In the genomic region with DNA sequence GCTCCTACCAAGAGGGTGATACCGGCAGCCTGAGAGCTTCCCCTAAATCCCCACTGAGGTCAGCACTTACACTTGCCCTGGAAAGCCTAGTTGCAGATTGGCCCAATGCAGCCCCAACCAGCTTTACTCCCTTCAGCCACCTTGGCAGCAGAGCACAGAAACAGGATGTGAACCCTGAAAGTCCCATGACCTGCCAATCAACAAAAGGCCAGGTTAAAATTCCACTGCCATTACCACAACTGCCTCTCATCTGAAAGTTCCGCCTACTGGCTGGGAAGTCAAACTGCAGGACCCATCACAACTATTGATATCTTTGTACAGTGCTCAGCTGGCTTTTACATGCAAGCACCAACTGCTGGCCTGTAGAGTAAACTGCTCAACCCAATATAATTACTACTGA, we compare ENCODE assay signal across 24 cellular contexts.
DNase-seq lines count a peak whose midpoint lies in the region; ATAC-seq and TF ChIP-seq lines count a peak whose summit lies in the region.
"Had no signal": no experiment of that assay in that cellular context is flagged by ENCODE, and none has a peak within 500 bp of the region (broad histone marks: within the 10 kb centered on the region; RNA-seq: fewer than 3 reads in every experiment).

No MANE protein-coding gene starts in this region.

- H3K27ac ChIP-seq in PC-9: no peak overlapping the region
- no peak overlapping the region for H3K27ac ChIP-seq in mammary epithelial cell (ENCODE audit: insufficient read depth, low read depth, low read length)
- H3K27ac ChIP-seq: adrenal gland, heart right ventricle, lower lobe of right lung, neutrophil, stomach had no signal

- no peaks in the 10 kb centered on the region for H3F3A ChIP-seq in PC-9 (ENCODE audit: insufficient read depth, low read depth)

- H3K9ac ChIP-seq in mammary epithelial cell (ENCODE audit: insufficient read depth, low read length): no peak overlapping the region

- H3K4me2 ChIP-seq in PC-9 (no peak overlapping the region), mammary epithelial cell (ENCODE audit: insufficient read depth, low read depth, low read length) (no peak overlapping the region)

- H3K79me2 ChIP-seq in PC-9 (ENCODE audit: low read depth): no peaks in the 10 kb centered on the region
- H3K79me2 ChIP-seq in mammary epithelial cell (ENCODE audit: insufficient read depth, low read length): no peaks in the 10 kb centered on the region

- no TSS peak for BruUV-seq in PC-9 (replicated peaks; lab: Mats Ljungman, UMichigan)
- BruUV-seq in mammary epithelial cell (replicated peaks; lab: Mats Ljungman, UMichigan): no TSS peak

- DNase-seq in PC-9: no peak
- DNase-seq in activated CD8-positive, alpha-beta memory T cell treated with anti-CD3 and anti-CD28 coated beads, Interleukin-2, amount 10 ng/mL, durations not matched to agents 7 days and 5 days: no peak
- DNase-seq in chondrocyte (ENCODE audit: low spot score): no peak
- DNase-seq in mammary epithelial cell: no peak
- DNase-seq in AML-193 (lab: John Stamatoyannopoulos, UW): no peak
- DNase-seq: activated CD4-positive, alpha-beta memory T cell treated with anti-CD3 and anti-CD28 coated beads, Interleukin-2, amount 10 ng/mL, durations not matched to agents 7 days and 5 days; activated gamma-delta T cell treated with Interleukin-2 at 50 U/mL for 16 hours; adrenal gland; dermis blood vessel endothelial cell; DMS79 treated with DMSO at 0.1 percent for 48 hours; heart right ventricle; HFFc6; islet precursor cell; lower lobe of right lung; NCI-H1417 treated with DMSO at 0.1 percent for 48 hours; NCI-H524; stimulated activated CD4-positive, alpha-beta T cell treated with anti-CD3 and anti-CD28 coated beads, Interleukin-4, amount 100 ng/mL, for 24 hours; stomach had no signal

- H4K20me1 ChIP-seq in PC-9 (ENCODE audit: insufficient read depth): no peaks in the 10 kb centered on the region
- no peaks in the 10 kb centered on the region for H4K20me1 ChIP-seq in mammary epithelial cell (ENCODE audit: insufficient read depth, low read length)

- H3K36me3 Mint-ChIP-seq in stimulated activated memory B cell treated with anti-CD40 and anti-IgM and Interleukin-4, amounts not matched to agents 10 μg/mL and 1 μg/mL and 100 μg/mL, for 72 hours: peaks cover 6% of the 10 kb centered on the region
- no peaks in the 10 kb centered on the region for H3K36me3 Mint-ChIP-seq in activated CD8-positive, alpha-beta memory T cell treated with anti-CD3 and anti-CD28 coated beads, Interleukin-2, amount 10 ng/mL, durations not matched to agents 7 days and 5 days
- H3K36me3 Mint-ChIP-seq in chondrocyte (ENCODE audit: low read depth): peaks cover 9% of the 10 kb centered on the region
- H3K36me3 Mint-ChIP-seq: type B pancreatic cell had no signal

- H3K27me3 ChIP-seq in PC-9 (ENCODE audit: insufficient read depth, low read depth): no peaks in the 10 kb centered on the region
- no peaks in the 10 kb centered on the region for H3K27me3 ChIP-seq in mammary epithelial cell (ENCODE audit: insufficient read depth, low read length)
- H3K27me3 ChIP-seq: adrenal gland, heart right ventricle, neutrophil, stomach had no signal

- peaks cover 9% of the 10 kb centered on the region for H3K27me3 Mint-ChIP-seq in stimulated activated memory B cell treated with anti-CD40 and anti-IgM and Interleukin-4, amounts not matched to agents 10 μg/mL and 1 μg/mL and 100 μg/mL, for 72 hours
- no peaks in the 10 kb centered on the region for H3K27me3 Mint-ChIP-seq in activated CD8-positive, alpha-beta memory T cell treated with anti-CD3 and anti-CD28 coated beads, Interleukin-2, amount 10 ng/mL, durations not matched to agents 7 days and 5 days
- H3K27me3 Mint-ChIP-seq in chondrocyte (ENCODE audit: low read depth): peaks cover 2% of the 10 kb centered on the region
- H3K27me3 Mint-ChIP-seq: activated CD4-positive, alpha-beta memory T cell treated with anti-CD3 and anti-CD28 coated beads, Interleukin-2, amount 10 ng/mL, durations not matched to agents 7 days and 5 days had no signal

- WGBS in mammary epithelial cell (ENCODE audit: low coverage, missing lambda C conversion rate): 94% methylated on average over 2 of the region's 2 CpGs

- no peaks in the 10 kb centered on the region for H3K36me3 ChIP-seq in PC-9 (ENCODE audit: low read depth)
- no peaks in the 10 kb centered on the region for H3K36me3 ChIP-seq in mammary epithelial cell (ENCODE audit: insufficient read depth, low read length)
- H3K36me3 ChIP-seq: adrenal gland, heart right ventricle, lower lobe of right lung, neutrophil, stomach had no signal

- H3K9me3 ChIP-seq in PC-9 (ENCODE audit: insufficient read depth, low read depth) (no peaks in the 10 kb centered on the region), mammary epithelial cell (replicated peaks; ENCODE audit: insufficient read depth, low read length) (no peaks in the 10 kb centered on the region)
- H3K9me3 ChIP-seq: neutrophil had no signal

- H3K4me3 ChIP-seq in PC-9: no peak overlapping the region
- no peak overlapping the region for H3K4me3 ChIP-seq in mammary epithelial cell (replicated peaks in 1 of 3; ENCODE audit: insufficient read depth in 1 of 3, low read depth in 2 of 3, low read length in 3 of 3)
- H3K4me3 ChIP-seq: adrenal gland, heart right ventricle, lower lobe of right lung, stomach had no signal

- peak; percentile 62 for ATAC-seq in GM19043 (IDR thresholded peaks at IDR 0.05; ENCODE audit: low read depth, unreplicated experiment)
- peak; percentile 44 for ATAC-seq in HG03060 (IDR thresholded peaks at IDR 0.05; ENCODE audit: low read depth, unreplicated experiment)
- peak; percentile 39 for ATAC-seq in stimulated activated memory B cell treated with anti-CD40 and anti-IgM and Interleukin-4, amounts not matched to agents 10 μg/mL and 1 μg/mL and 100 μg/mL, for 72 hours
- no peak for ATAC-seq in activated CD8-positive, alpha-beta memory T cell treated with anti-CD3 and anti-CD28 coated beads, Interleukin-2, amount 10 ng/mL, durations not matched to agents 7 days and 5 days
- ATAC-seq: heart right ventricle, lower lobe of right lung, SK-N-SH treated with all-trans-retinoic acid at 6 μM for 48 hours had no signal

- CTCF ChIA-PET in PC-9 (lab: Charles Lee): no interaction called here
- CTCF ChIA-PET in activated CD8-positive, alpha-beta memory T cell treated with anti-CD3 and anti-CD28 coated beads, Interleukin-2, amount 10 ng/mL, durations not matched to agents 7 days and 5 days (lab: Charles Lee): no interaction called here
- CTCF ChIA-PET in mammary epithelial cell (lab: Charles Lee; ENCODE audit: low non-redundant PET): no interaction called here

- intact Hi-C loops in PC-9 (cut with micrococcal nuclease; ENCODE audit: unreplicated experiment) (no loop called here), mammary epithelial cell (cut with micrococcal nuclease) (no loop called here)

- no peak overlapping the region for H2AFZ ChIP-seq in PC-9
- no peak overlapping the region for H2AFZ ChIP-seq in mammary epithelial cell (ENCODE audit: low read depth, low read length)

- no peak overlapping the region for H3K4me3 Mint-ChIP-seq in stimulated activated memory B cell treated with anti-CD40 and anti-IgM and Interleukin-4, amounts not matched to agents 10 μg/mL and 1 μg/mL and 100 μg/mL, for 72 hours
- no peak overlapping the region for H3K4me3 Mint-ChIP-seq in activated CD8-positive, alpha-beta memory T cell treated with anti-CD3 and anti-CD28 coated beads, Interleukin-2, amount 10 ng/mL, durations not matched to agents 7 days and 5 days
- H3K4me3 Mint-ChIP-seq in chondrocyte (ENCODE audit: unreplicated experiment): no peak overlapping the region
- H3K4me3 Mint-ChIP-seq: activated CD4-positive, alpha-beta memory T cell treated with anti-CD3 and anti-CD28 coated beads, Interleukin-2, amount 10 ng/mL, durations not matched to agents 7 days and 5 days; HFFc6; type B pancreatic cell had no signal

- no peaks in the 10 kb centered on the region for H3K4me1 Mint-ChIP-seq in stimulated activated memory B cell treated with anti-CD40 and anti-IgM and Interleukin-4, amounts not matched to agents 10 μg/mL and 1 μg/mL and 100 μg/mL, for 72 hours
- no peaks in the 10 kb centered on the region for H3K4me1 Mint-ChIP-seq in activated CD8-positive, alpha-beta memory T cell treated with anti-CD3 and anti-CD28 coated beads, Interleukin-2, amount 10 ng/mL, durations not matched to agents 7 days and 5 days
- no peaks in the 10 kb centered on the region for H3K4me1 Mint-ChIP-seq in chondrocyte (ENCODE audit: low read depth)
- H3K4me1 Mint-ChIP-seq: activated CD4-positive, alpha-beta memory T cell treated with anti-CD3 and anti-CD28 coated beads, Interleukin-2, amount 10 ng/mL, durations not matched to agents 7 days and 5 days had no signal

- H3K4me1 ChIP-seq in PC-9 (replicated peaks; ENCODE audit: insufficient read depth) (no peaks in the 10 kb centered on the region), mammary epithelial cell (ENCODE audit: insufficient read depth, low read length) (no peaks in the 10 kb centered on the region)
- H3K4me1 ChIP-seq: adrenal gland, heart right ventricle, lower lobe of right lung, stomach had no signal

- dilution Hi-C loops in mammary epithelial cell (cut with HindIII; ENCODE audit: low sequenced_read_pairs): no loop called here

- in situ Hi-C loops in mammary epithelial cell (cut with MboI; ENCODE audit: low sequenced_read_pairs in 2 of 2): no loop called here

- peaks cover 19% of the 10 kb centered on the region for H3K9me3 Mint-ChIP-seq in stimulated activated memory B cell treated with anti-CD40 and anti-IgM and Interleukin-4, amounts not matched to agents 10 μg/mL and 1 μg/mL and 100 μg/mL, for 72 hours
- peaks cover 12% of the 10 kb centered on the region for H3K9me3 Mint-ChIP-seq in activated CD8-positive, alpha-beta memory T cell treated with anti-CD3 and anti-CD28 coated beads, Interleukin-2, amount 10 ng/mL, durations not matched to agents 7 days and 5 days (ENCODE audit: low read depth)
- H3K9me3 Mint-ChIP-seq in chondrocyte (ENCODE audit: low read depth): peaks cover 45% of the 10 kb centered on the region

- no peaks in the 10 kb centered on the region; the same call in 1 of the 2 replicates for H3K9me2 ChIP-seq in PC-9 (ENCODE audit: insufficient read depth)

- no peak overlapping the region for H3K27ac Mint-ChIP-seq in stimulated activated memory B cell treated with anti-CD40 and anti-IgM and Interleukin-4, amounts not matched to agents 10 μg/mL and 1 μg/mL and 100 μg/mL, for 72 hours
- H3K27ac Mint-ChIP-seq in activated CD8-positive, alpha-beta memory T cell treated with anti-CD3 and anti-CD28 coated beads, Interleukin-2, amount 10 ng/mL, durations not matched to agents 7 days and 5 days: no peak overlapping the region
- H3K27ac Mint-ChIP-seq in chondrocyte (ENCODE audit: unreplicated experiment): no peak overlapping the region
- H3K27ac Mint-ChIP-seq: activated CD4-positive, alpha-beta memory T cell treated with anti-CD3 and anti-CD28 coated beads, Interleukin-2, amount 10 ng/mL, durations not matched to agents 7 days and 5 days; HFFc6; type B pancreatic cell had no signal

- POLR2A ChIA-PET in PC-9 (lab: Charles Lee; ENCODE audit: unreplicated experiment): no interaction called here

- peak; percentile 30; the same call in 1 of the 2 replicates for TF ChIP-seq CTCF in PC-9 (conservative IDR thresholded peaks at IDR 0.05)
- no peak for TF ChIP-seq CTCF in chondrocyte (IDR thresholded peaks at IDR 0.05)
- no peak for TF ChIP-seq CTCF in mammary epithelial cell (conservative IDR thresholded peaks at IDR 0.05 in 1 of 2, IDR thresholded peaks at IDR 0.05 in 1 of 2; ENCODE audit: extremely low read depth in 1 of 2, insufficient read depth in 1 of 2, low read depth in 1 of 2, low read length in 2 of 2)
